In genomic region chr2:5926896-5927512, GRCh38 we compare ENCODE assay signal across 18 cellular contexts.
A peak's percentile ranks its signal among the peaks of the same experiment; 100 is the strongest.
DNase-seq lines count a peak whose midpoint lies in the region; ATAC-seq, FAIRE-seq and TF ChIP-seq lines count a peak whose summit lies in the region.
"Had no signal": no experiment of that assay in that cellular context is flagged by ENCODE, and none has a peak within 500 bp of the region (broad histone marks: within the 10 kb centered on the region; RNA-seq: fewer than 3 reads in every experiment).

No MANE protein-coding gene starts in this region.

- H3K4me1 ChIP-seq in SK-N-SH (ENCODE audit: control insufficient read depth in 1 of 2, insufficient read depth in 2 of 2, low read depth in 1 of 2, low read length in 1 of 2) (peaks cover 0 to 14% of the 10 kb centered on the region in 2 experiments; a peak in 2 of 4 replicates), H1 (replicated peaks in 1 of 4; ENCODE audit: control insufficient read depth in 3 of 4, insufficient read depth in 4 of 4, low read length in 3 of 4) (peaks cover 0 to 6% (median 3%) of the 10 kb centered on the region in 4 experiments; a peak in 4 of 7 replicates), right cardiac atrium (ENCODE audit: control insufficient read depth, insufficient read depth, low read length) (peaks cover 3% of the 10 kb centered on the region), ascending aorta (no peaks in the 10 kb centered on the region)
- H3K4me1 ChIP-seq: HAP-1 had no signal

- H3K23ac ChIP-seq in H1 (ENCODE audit: insufficient read length), result no peak overlapping the region

- TF ChIP-seq EP300 in SK-N-SH (IDR thresholded peaks at IDR 0.05; ENCODE audit: borderline replicate concordance in 1 of 2, low read depth in 1 of 2, low read length in 1 of 2), result no peak
- TF ChIP-seq EP300 in H1 (IDR thresholded peaks at IDR 0.05; ENCODE audit: borderline replicate concordance in 1 of 2, low read depth in 2 of 2, low read length in 2 of 2), result no peak

- no peak overlapping the region for H2BK5ac ChIP-seq in H1 (ENCODE audit: low read depth, low read length)

- no peak overlapping the region for H2BK12ac ChIP-seq in H1 (ENCODE audit: low read depth, low read length)

- H3K14ac ChIP-seq in H1 (ENCODE audit: insufficient read length), result no peak overlapping the region

- H3K23me2 ChIP-seq in H1 (ENCODE audit: low read depth, low read length), result no peaks in the 10 kb centered on the region; the same call in 1 of the 2 replicates

- H4K5ac ChIP-seq in H1 (ENCODE audit: insufficient read length, low read depth, low read length), result no peak overlapping the region

- H3K9me3 ChIP-seq in SK-N-SH, result no peaks in the 10 kb centered on the region; the same call in 1 of the 2 replicates
- 0 out of 4 replicates have a peak, but pooled peaks cover 2% of the 10 kb centered on the region in 2 experiments for H3K9me3 ChIP-seq in H1 (ENCODE audit: insufficient read depth in 2 of 2, low read depth in 1 of 2, low read length in 1 of 2)
- H3K9me3 ChIP-seq in right cardiac atrium (ENCODE audit: control insufficient read depth, low read length), result no peaks in the 10 kb centered on the region
- H3K9me3 ChIP-seq in ascending aorta, result no peaks in the 10 kb centered on the region
- H3K9me3 ChIP-seq: HAP-1 had no signal

- H2AK5ac ChIP-seq in H1 (ENCODE audit: low read depth, low read length), result no peak overlapping the region

- no peak overlapping the region for H2AFZ ChIP-seq in SK-N-SH (ENCODE audit: low read depth)
- H2AFZ ChIP-seq in H1 (ENCODE audit: low read length), result 0 out of 2 replicates have a peak overlapping the region, but pooled peaks have one; percentile 33

- H2BK20ac ChIP-seq in H1 (ENCODE audit: low read length), result no peak overlapping the region

- H3K4me2 ChIP-seq in SK-N-SH (no peak overlapping the region), H1 (ENCODE audit: insufficient read depth in 1 of 2, low read depth in 2 of 2, low read length in 2 of 2) (no peak overlapping the region)

- H3K27me3 ChIP-seq in SK-N-SH (ENCODE audit: insufficient read depth) (no peaks in the 10 kb centered on the region), H1 (replicated peaks in 1 of 4; ENCODE audit: control insufficient read depth in 3 of 4, extremely low read depth in 1 of 4, insufficient read depth in 3 of 4, low read length in 3 of 4) (no peaks in the 10 kb centered on the region), right cardiac atrium (ENCODE audit: control insufficient read depth, insufficient read depth) (no peaks in the 10 kb centered on the region), ascending aorta (no peaks in the 10 kb centered on the region)

- no peak for FAIRE-seq in H1 (lab: Jason Lieb, UNC)

- no peak overlapping the region for H2BK120ac ChIP-seq in H1 (replicated peaks; ENCODE audit: low read depth, low read length)

- POLR2A ChIA-PET in SK-N-SH (lab: Yijun Ruan, JAX) (no interaction called here), H1 (lab: Charles Lee; ENCODE audit: partially characterized antibody) (no interaction called here)

- TF ChIP-seq POLR2A in H1 (IDR thresholded peaks at IDR 0.05; ENCODE audit: control extremely low read depth in 1 of 2, low read depth in 2 of 2, low read length in 2 of 2), result no peak

- no peak overlapping the region; a peak in 1 of 4 replicates for H3K27ac ChIP-seq in SK-N-SH (ENCODE audit: low read depth in 2 of 2, low read length in 1 of 2)
- no peak overlapping the region for H3K27ac ChIP-seq in H1 (ENCODE audit: low read depth, low read length)
- peak overlapping the region; percentile 75 for H3K27ac ChIP-seq in right cardiac atrium (ENCODE audit: low read length)
- no peak overlapping the region for H3K27ac ChIP-seq in ascending aorta

- no peaks in the 10 kb centered on the region for H3K79me2 ChIP-seq in SK-N-SH (ENCODE audit: insufficient read depth)
- no peaks in the 10 kb centered on the region for H3K79me2 ChIP-seq in H1 (ENCODE audit: control insufficient read depth in 1 of 2, insufficient read depth in 2 of 2, low read length in 2 of 2)

- no peak overlapping the region for H3K56ac ChIP-seq in H1 (replicated peaks; ENCODE audit: insufficient read length, low read depth, low read length)

- no peak overlapping the region for H2BK15ac ChIP-seq in H1 (ENCODE audit: low read length)

- H3K4me3 ChIP-seq in SK-N-SH (ENCODE audit: low read depth in 2 of 2, low read length in 1 of 2), result no peak overlapping the region
- H3K4me3 ChIP-seq in H1 (ENCODE audit: extremely low read depth in 1 of 4, insufficient read depth in 2 of 4, low read depth in 3 of 4, low read length in 4 of 4), result no peak overlapping the region
- no peak overlapping the region for H3K4me3 ChIP-seq in right cardiac atrium (ENCODE audit: low read length)
- H3K4me3 ChIP-seq in ascending aorta, result no peak overlapping the region
- H3K4me3 ChIP-seq: HAP-1 had no signal

- H3K36me3 ChIP-seq in SK-N-SH (replicated peaks in 1 of 2; ENCODE audit: control insufficient read depth in 1 of 2, insufficient read depth in 2 of 2, low read length in 1 of 2) (no peaks in the 10 kb centered on the region), H1 (ENCODE audit: control insufficient read depth in 2 of 4, insufficient read depth in 4 of 4, low read length in 3 of 4) (no peaks in the 10 kb centered on the region), ascending aorta (no peaks in the 10 kb centered on the region)
- H3K36me3 ChIP-seq: HAP-1 had no signal

- H3K9ac ChIP-seq in SK-N-SH, result no peak overlapping the region
- H3K9ac ChIP-seq in H1 (replicated peaks in 1 of 4; ENCODE audit: extremely low read depth in 1 of 4, low read depth in 3 of 4, low read length in 3 of 4), result no peak overlapping the region

- H3K18ac ChIP-seq in H1 (ENCODE audit: extremely low read depth, low read length), result 0 out of 2 replicates have a peak overlapping the region, but pooled peaks have one; percentile 54

- no peak overlapping the region for H3K4ac ChIP-seq in H1 (replicated peaks; ENCODE audit: insufficient read length, low read depth, low read length)

- H4K91ac ChIP-seq in H1 (replicated peaks; ENCODE audit: insufficient read length, low read length), result peak overlapping the region; percentile 77

- TF ChIP-seq CTCF in SK-N-SH (IDR thresholded peaks at IDR 0.05), result no peak
- no peak for TF ChIP-seq CTCF in H1 (IDR thresholded peaks at IDR 0.05; ENCODE audit: control extremely low read depth in 1 of 3, insufficient read depth in 1 of 3, low read depth in 1 of 3, low read length in 3 of 3)
- TF ChIP-seq CTCF in ascending aorta (IDR thresholded peaks at IDR 0.05), result no peak

- intact Hi-C loops in right cardiac atrium (cut with DNase I) (no loop called here), ascending aorta (cut with DNase I) (no loop called here)

- 0 out of 2 replicates have a peak, but pooled peaks cover 4% of the 10 kb centered on the region for H3K9me2 ChIP-seq in SK-N-SH

- CTCF ChIA-PET in SK-N-SH (lab: Yijun Ruan, JAX), result interaction anchor here (1.1 to 3.8 kb wide), 2 partner anchors 12 to 25 kb away, joined by 3 to 18 read pairs; no protein-coding TSS in a partner anchor
- CTCF ChIA-PET in H1 (lab: Charles Lee; ENCODE audit: partially characterized antibody), result interaction anchor here (1.9 kb wide), 1 partner anchor 10 kb away, joined by 5 read pairs; no protein-coding TSS in a partner anchor

- no peaks in the 10 kb centered on the region for H3K79me1 ChIP-seq in H1 (ENCODE audit: low read depth, low read length)

- H3F3A ChIP-seq in SK-N-SH (replicated peaks; ENCODE audit: insufficient read depth), result no peaks in the 10 kb centered on the region

- ATAC-seq in right cardiac atrium, result peak; percentile 43 to 85
- ATAC-seq: PC-3 had no signal

- H4K8ac ChIP-seq in H1 (ENCODE audit: extremely low read depth, insufficient read depth, low read length), result peak overlapping the region; percentile 89; the same call in 1 of the 2 replicates

- TF ChIP-seq RAD21 in SK-N-SH (IDR thresholded peaks at IDR 0.05; ENCODE audit: low read length) (no peak), H1 (IDR thresholded peaks at IDR 0.05 in 1 of 2, conservative IDR thresholded peaks at IDR 0.05 in 1 of 2; ENCODE audit: low read depth in 2 of 2, low read length in 2 of 2) (no peak)

- H4K20me1 ChIP-seq in SK-N-SH (ENCODE audit: insufficient read depth) (no peaks in the 10 kb centered on the region), H1 (replicated peaks in 1 of 2; ENCODE audit: control insufficient read depth in 1 of 2, insufficient read depth in 2 of 2, low read length in 2 of 2) (no peaks in the 10 kb centered on the region)

- peak; percentile 38 for DNase-seq in SK-N-SH
- no peak for DNase-seq in H1 (ENCODE audit: low read depth in 1 of 2, low spot score in 2 of 2)
- DNase-seq in right cardiac atrium, result no peak
- DNase-seq in putamen (ENCODE audit: low spot score), result peak; percentile 51
- no peak for DNase-seq in activated T-cell treated with anti-CD3 and anti-CD28 coated beads for 4 hours
- DNase-seq in ascending aorta (ENCODE audit: low spot score in 2 of 2), result no peak
- no peak for DNase-seq in NCI-H2081 (lab: John Stamatoyannopoulos, UW)
- DNase-seq in NCI-H128 (lab: John Stamatoyannopoulos, UW; ENCODE audit: unreplicated experiment), result no peak
- DNase-seq: ACHN; Calu3; CD4-positive, alpha-beta T cell; IMR-90; NCI-H1436; NCI-H2081 treated with DMSO at 0.1 percent for 48 hours; NCI-H526 treated with DMSO at 0.1 percent for 48 hours; NK-92 treated with Interleukin-12 subunit alpha and Interleukin-12 subunit beta, amount 100 ng/mL, for 24 hours; PC-3 had no signal

- 21% methylated on average over 6 of the region's 6 CpGs for WGBS in SK-N-SH (ENCODE audit: low lambda C conversion rate)
- 84% methylated on average over 6 of the region's 6 CpGs; no CpG with 5 or more reads in 1 of the 2 experiments for WGBS in H1 (ENCODE audit: extremely low coverage in 1 of 2, insufficient coverage in 1 of 2, insufficient read length in 1 of 2, insufficient replicate concordance in 2 of 2, low coverage in 1 of 2, low lambda C conversion rate in 2 of 2, missing lambda C conversion rate in 1 of 2), 2 experiments
- WGBS in right cardiac atrium, result 28% methylated on average over 6 of the region's 6 CpGs

TF ChIP-seq in SK-N-SH, 30 proteins besides CTCF, POLR2A, EP300 and RAD21:
- TF ChIP-seq NFIC (IDR thresholded peaks at IDR 0.05; ENCODE audit: borderline replicate concordance) (no peak), GATA2 (CRISPR knock-in tag; IDR thresholded peaks at IDR 0.05) (peak; percentile 45; the same call in 1 of the 2 replicates)

TF ChIP-seq in H1, 55 proteins besides CTCF, POLR2A, EP300 and RAD21:
- TF ChIP-seq TBP (IDR thresholded peaks at IDR 0.05; ENCODE audit: low read depth, low read length) (no peak), ASH2L (IDR thresholded peaks at IDR 0.05; ENCODE audit: low read length) (no peak), HDAC6 (IDR thresholded peaks at IDR 0.05; ENCODE audit: low read depth, low read length) (no peak), TCF12 (IDR thresholded peaks at IDR 0.05; ENCODE audit: low read depth, low read length) (no peak), SUZ12 (IDR thresholded peaks at IDR 0.05; ENCODE audit: low read length) (no peak), BACH1 (IDR thresholded peaks at IDR 0.05; ENCODE audit: low read length) (no peak), EGR1 (IDR thresholded peaks at IDR 0.05; ENCODE audit: borderline replicate concordance, low read depth, low read length) (no peak)

Comparison
In these comparisons a context has a peak if more than half of its experiments do, and no peak if none do; other contexts are left out.
1. DNase-seq: peak in SK-N-SH (single experiment) and putamen (single experiment); none in H1 (0 of 2), right cardiac atrium (0 of 3), activated T-cell treated with anti-CD3 and anti-CD28 coated beads for 4 hours (single experiment), ascending aorta (0 of 2), NCI-H2081 (0 of 2) and NCI-H128 (single experiment).